ENCODE assay signal across 8 cellular contexts in genomic region chr14:91649930-91650329, GRCh38.
DNase-seq lines count a peak whose midpoint lies in the region; ATAC-seq and TF ChIP-seq lines count a peak whose summit lies in the region.

No MANE protein-coding gene starts in this region.

- ATAC-seq in activated CD8-positive, alpha-beta memory T cell treated with anti-CD3 and anti-CD28 coated beads, Interleukin-2, amount 10 ng/mL, durations not matched to agents 7 days and 5 days: no peak
- ATAC-seq in upper lobe of right lung (peak; percentile 69), HG02970 (IDR thresholded peaks at IDR 0.05; ENCODE audit: low FRiP score, unreplicated experiment) (no peak)

- CTCF ChIA-PET in activated CD8-positive, alpha-beta memory T cell treated with anti-CD3 and anti-CD28 coated beads, Interleukin-2, amount 10 ng/mL, durations not matched to agents 7 days and 5 days (lab: Charles Lee): interaction anchor here (0.7 to 3.1 kb wide), 11 partner anchors 11 to 347 kb away, joined by 3 to 22 read pairs (median 3); no protein-coding TSS in a partner anchor

- intact Hi-C loops in upper lobe of right lung (cut with DNase I): no loop called here

- no peak overlapping the region for H3K4me3 ChIP-seq in upper lobe of right lung

- H3K9me3 Mint-ChIP-seq in activated CD8-positive, alpha-beta memory T cell treated with anti-CD3 and anti-CD28 coated beads, Interleukin-2, amount 10 ng/mL, durations not matched to agents 7 days and 5 days (ENCODE audit: low read depth): peaks cover 3% of the 10 kb centered on the region

- H3K27me3 Mint-ChIP-seq in activated CD8-positive, alpha-beta memory T cell treated with anti-CD3 and anti-CD28 coated beads, Interleukin-2, amount 10 ng/mL, durations not matched to agents 7 days and 5 days: no peaks in the 10 kb centered on the region

- H3K9me3 ChIP-seq in upper lobe of right lung: no peaks in the 10 kb centered on the region

- DNase-seq in activated CD8-positive, alpha-beta memory T cell treated with anti-CD3 and anti-CD28 coated beads, Interleukin-2, amount 10 ng/mL, durations not matched to agents 7 days and 5 days: peak; percentile 43
- DNase-seq in activated CD8-positive, alpha-beta memory T cell treated with anti-CD3 and anti-CD28 coated beads, Interleukin-2, amount 50 U/mL, for 48 hours: no peak
- DNase-seq in HuH-7.5 (ENCODE audit: low spot score) (peak; percentile 12), iris pigment epithelial cell (ENCODE audit: low read depth) (peak; percentile 50), upper lobe of right lung (no peak), NCI-H187 (lab: John Stamatoyannopoulos, UW) (no peak)
- DNase-seq in activated gamma-delta T cell treated with anti-CD3 and anti-CD28 coated beads, Interleukin-2, amount 50 U/mL, for 16 hours (ENCODE audit: low read depth): peak; percentile 3

- H3K27ac ChIP-seq in upper lobe of right lung: no peak overlapping the region

- peaks cover 5% of the 10 kb centered on the region for H3K36me3 Mint-ChIP-seq in activated CD8-positive, alpha-beta memory T cell treated with anti-CD3 and anti-CD28 coated beads, Interleukin-2, amount 10 ng/mL, durations not matched to agents 7 days and 5 days

- no peaks in the 10 kb centered on the region for H3K4me1 ChIP-seq in upper lobe of right lung

- no peak overlapping the region for H3K27ac Mint-ChIP-seq in activated CD8-positive, alpha-beta memory T cell treated with anti-CD3 and anti-CD28 coated beads, Interleukin-2, amount 10 ng/mL, durations not matched to agents 7 days and 5 days

- H3K4me1 Mint-ChIP-seq in activated CD8-positive, alpha-beta memory T cell treated with anti-CD3 and anti-CD28 coated beads, Interleukin-2, amount 10 ng/mL, durations not matched to agents 7 days and 5 days: peaks cover 7% of the 10 kb centered on the region

- peak; percentile 58 for TF ChIP-seq CTCF in upper lobe of right lung (IDR thresholded peaks at IDR 0.05)

- no peaks in the 10 kb centered on the region for H3K36me3 ChIP-seq in upper lobe of right lung

- H3K4me3 Mint-ChIP-seq in activated CD8-positive, alpha-beta memory T cell treated with anti-CD3 and anti-CD28 coated beads, Interleukin-2, amount 10 ng/mL, durations not matched to agents 7 days and 5 days: no peak overlapping the region

- H3K27me3 ChIP-seq in upper lobe of right lung: no peaks in the 10 kb centered on the region

Comparison
In these comparisons a context has a peak if more than half of its experiments do, and no peak if none do; other contexts are left out.
1. DNase-seq: peak in activated CD8-positive, alpha-beta memory T cell treated with anti-CD3 and anti-CD28 coated beads, Interleukin-2, amount 10 ng/mL, durations not matched to agents 7 days and 5 days (single experiment), HuH-7.5 (single experiment), activated gamma-delta T cell treated with anti-CD3 and anti-CD28 coated beads, Interleukin-2, amount 50 U/mL, for 16 hours (single experiment) and iris pigment epithelial cell (single experiment); none in activated CD8-positive, alpha-beta memory T cell treated with anti-CD3 and anti-CD28 coated beads, Interleukin-2, amount 50 U/mL, for 48 hours (single experiment), upper lobe of right lung (single experiment) and NCI-H187 (0 of 2).